8 cellular contexts compared by ENCODE assay signal in the genomic region with DNA sequence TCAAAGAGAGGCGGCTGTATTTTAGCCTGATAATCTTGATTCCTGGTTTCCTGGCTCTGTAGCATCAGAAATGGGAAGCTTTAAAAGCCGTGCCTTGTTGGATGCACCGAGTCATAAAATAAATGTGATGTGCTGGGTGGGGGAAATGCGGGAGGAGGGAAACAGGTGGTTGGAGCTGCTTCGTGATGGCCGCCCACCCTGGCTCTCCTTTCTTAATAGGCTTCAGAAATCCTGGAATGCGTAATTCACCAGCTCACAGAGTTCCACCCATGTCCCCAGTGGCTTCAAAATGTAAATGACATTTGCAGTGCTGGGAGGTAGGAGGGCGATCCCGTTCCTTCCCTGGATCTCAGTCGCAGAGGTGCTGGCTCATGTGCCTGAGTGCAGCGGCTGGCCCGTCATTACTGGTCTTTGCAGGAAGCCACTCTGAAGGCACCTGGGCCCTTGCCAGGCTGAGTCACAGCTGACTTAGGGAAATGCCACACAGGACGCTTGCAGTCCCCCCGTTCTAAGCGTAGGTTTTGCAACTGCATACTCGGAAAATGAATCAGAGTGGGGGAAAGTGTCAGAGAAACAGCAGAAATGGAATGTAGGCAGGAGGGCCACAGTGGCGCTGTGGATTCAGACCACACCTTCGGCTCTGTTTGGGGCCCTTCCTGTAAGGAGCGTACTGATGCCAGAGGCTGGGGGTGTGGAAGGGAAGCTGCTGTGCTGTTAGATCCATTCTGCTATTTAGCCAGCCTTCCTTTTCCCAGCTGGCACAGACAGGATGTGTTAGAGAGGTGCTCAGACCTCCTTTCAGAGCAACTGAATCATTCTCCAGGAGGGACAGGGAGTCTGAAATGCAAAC. TPM values are rescaled to one million over a fixed set of nuclear protein-coding genes. Genes with fewer than 3 reads are reported as not detected.
DNase-seq lines count a peak whose midpoint lies in the region; ATAC-seq, FAIRE-seq and TF ChIP-seq lines count a peak whose summit lies in the region.

No MANE protein-coding gene starts in this region.

- 65% methylated on average over 19 of the region's 19 CpGs for WGBS in K562 (ENCODE audit: insufficient coverage, low coverage, missing lambda C conversion rate)

- no peaks in the 10 kb centered on the region for H3K9me3 ChIP-seq in K562 (replicated peaks; ENCODE audit: control insufficient read depth, insufficient read depth, low read depth, low read length)

- DNase-seq in Daoy (ENCODE audit: low read depth) (peak; percentile 100), GM23338 (ENCODE audit: low spot score) (peak; percentile 45), MV-4-11 (lab: John Stamatoyannopoulos, UW) (peak; percentile 82), T1000 (lab: John Stamatoyannopoulos, UW) (peak; percentile 95), K562 (ENCODE audit: extremely low read depth in 1 of 4, low spot score in 3 of 4) (no peak), immature natural killer cell (peak in 1 of 3 donors; percentile 30), NCI-H524 (lab: John Stamatoyannopoulos, UW) (no peak)
- DNase-seq in stimulated activated CD4-positive, alpha-beta T cell treated with anti-CD3 and anti-CD28 coated beads, Interleukin-12 subunit alpha, Interleukin-12 subunit beta, amount 100 ng/mL, for 24 hours (ENCODE audit: low read depth in 2 of 2): peak; percentile 75 to 83

- peaks cover 6% of the 10 kb centered on the region for H3K9me1 ChIP-seq in K562 (ENCODE audit: control insufficient read depth, insufficient read depth, low read length)

- no peaks in the 10 kb centered on the region for H3K9me3 Mint-ChIP-seq in GM23338
- H3K9me3 Mint-ChIP-seq in immature natural killer cell: no peaks in the 10 kb centered on the region

- H3K36me3 ChIP-seq in GM23338 (ENCODE audit: insufficient read depth) (no peaks in the 10 kb centered on the region), K562 (ENCODE audit: control insufficient read depth, insufficient read depth, low read length) (peaks cover 12% of the 10 kb centered on the region)

- no peaks in the 10 kb centered on the region for H3K36me3 Mint-ChIP-seq in GM23338 (ENCODE audit: low read depth)
- H3K36me3 Mint-ChIP-seq in immature natural killer cell: no peaks in the 10 kb centered on the region

- peaks cover 42% of the 10 kb centered on the region for H3K4me1 ChIP-seq in GM23338 (ENCODE audit: insufficient read depth)
- peaks cover 23% of the 10 kb centered on the region in 2 experiments; a peak in 4 of 5 replicates for H3K4me1 ChIP-seq in K562 (replicated peaks in 1 of 2; ENCODE audit: control insufficient read depth in 2 of 2, insufficient read depth in 2 of 2, low read length in 2 of 2)

- H2AFZ ChIP-seq in GM23338: no peak overlapping the region
- no peak overlapping the region for H2AFZ ChIP-seq in K562 (ENCODE audit: low read depth, low read length)

- CTCF ChIA-PET in K562 (lab: Yijun Ruan, JAX; ENCODE audit: low intra/inter-chr PET ratio): no interaction called here

- H4K20me1 ChIP-seq in GM23338 (replicated peaks; ENCODE audit: insufficient read depth) (peaks cover 8% of the 10 kb centered on the region), K562 (replicated peaks; ENCODE audit: control insufficient read depth, insufficient read depth, low read length) (peaks cover 57% of the 10 kb centered on the region)

- H3K4me2 ChIP-seq in GM23338: no peak overlapping the region; the same call in 1 of the 2 replicates
- H3K4me2 ChIP-seq in K562 (ENCODE audit: insufficient read depth, low read length): no peak overlapping the region

- no peak for TF ChIP-seq RAD21 in K562 (CRISPR knock-in tag; conservative IDR thresholded peaks at IDR 0.05 in 1 of 2, IDR thresholded peaks at IDR 0.05 in 1 of 2)

- no TSS peak for BruUV-seq in K562 (replicated peaks; lab: Mats Ljungman, UMichigan)

- peak; percentile 56 for ATAC-seq in GM23338
- ATAC-seq in K562: no peak

- H3K27ac ChIP-seq in GM23338 (ENCODE audit: low read depth) (0 out of 2 replicates have a peak overlapping the region, but pooled peaks have one; percentile 39), K562 (ENCODE audit: extremely low read depth, low read depth, low read length) (no peak overlapping the region)

- H3K27ac Mint-ChIP-seq in GM23338 (peak overlapping the region; percentile 81; the same call in 1 of the 2 replicates), immature natural killer cell (peak overlapping the region in 2 of 6 donors; percentile 62 to 72)

- TF ChIP-seq POLR2A in K562 (conservative IDR thresholded peaks at IDR 0.05): no peak

- POLR2A ChIA-PET in K562 (lab: Yijun Ruan, JAX): interaction anchor here (0.8 to 1.8 kb wide), 5 partner anchors 8 to 40 kb away, joined by 3 to 5 read pairs (median 4); no protein-coding TSS in a partner anchor

- no peak for TF ChIP-seq EP300 in K562 (IDR thresholded peaks at IDR 0.05; ENCODE audit: low read length)

- H3K27me3 ChIP-seq in GM23338 (ENCODE audit: insufficient read depth) (no peaks in the 10 kb centered on the region), K562 (ENCODE audit: control insufficient read depth in 2 of 2, insufficient read depth in 2 of 2, low read length in 2 of 2) (no peaks in the 10 kb centered on the region)

- peaks cover 10% of the 10 kb centered on the region for H3K27me3 Mint-ChIP-seq in GM23338 (ENCODE audit: insufficient read depth, low read depth, poor library complexity)
- H3K27me3 Mint-ChIP-seq in immature natural killer cell (ENCODE audit: low read depth in 3 of 3): no peaks in the 10 kb centered on the region

- no peak for TF ChIP-seq CTCF in GM23338 (conservative IDR thresholded peaks at IDR 0.05; ENCODE audit: low read depth in 2 of 2)
- TF ChIP-seq CTCF in K562 (IDR thresholded peaks at IDR 0.05 in 2 of 3, conservative IDR thresholded peaks at IDR 0.05 in 1 of 3; ENCODE audit: insufficient read depth in 2 of 3, low read depth in 1 of 3, low read length in 3 of 3): no peak

- H3K4me1 Mint-ChIP-seq in GM23338: peaks cover 67% of the 10 kb centered on the region
- H3K4me1 Mint-ChIP-seq in immature natural killer cell: peaks cover 45 to 77% of the 10 kb centered on the region in 2 donors

- intact Hi-C loops in K562 (cut with micrococcal nuclease): no loop called here

- in situ Hi-C loops in K562 (cut with MboI): no loop called here

- no peak for FAIRE-seq in K562 (lab: Jason Lieb, UNC)

- H3K9ac ChIP-seq in K562 (ENCODE audit: insufficient read depth in 1 of 2, low read depth in 2 of 2, low read length in 2 of 2): peak overlapping the region in 1 of 2 experiments; percentile 18; a peak in 1 of 4 replicates

- H3K79me2 ChIP-seq in GM23338 (replicated peaks; ENCODE audit: insufficient read depth) (peaks cover 83% of the 10 kb centered on the region), K562 (ENCODE audit: control insufficient read depth, insufficient read depth, low read length) (peaks cover 92% of the 10 kb centered on the region)

- no peaks in the 10 kb centered on the region for H3K9me2 ChIP-seq in GM23338 (ENCODE audit: insufficient read depth)

- no peak overlapping the region for H3K4me3 ChIP-seq in GM23338
- H3K4me3 ChIP-seq in K562: no peak overlapping the region

- no peaks in the 10 kb centered on the region for H3F3A ChIP-seq in GM23338 (replicated peaks; ENCODE audit: low read depth)

- H3K4me3 Mint-ChIP-seq in GM23338 (peak overlapping the region; percentile 19; the same call in 1 of the 3 replicates), immature natural killer cell (peak overlapping the region in 3 of 5 donors; percentile 15 to 53 (median 44))

TF ChIP-seq in GM23338, 12 proteins besides CTCF, POLR2A, EP300 and RAD21 (continues in another document):
- TF ChIP-seq ZNF114 (CRISPR knock-in tag; IDR thresholded peaks at IDR 0.05) (no peak), STAT1 (IDR thresholded peaks at IDR 0.05; ENCODE audit: unreplicated experiment) (no peak)

TF ChIP-seq in K562, 482 proteins besides CTCF, POLR2A, EP300 and RAD21 (continues in another document):
- TF ChIP-seq, protein P1, sequence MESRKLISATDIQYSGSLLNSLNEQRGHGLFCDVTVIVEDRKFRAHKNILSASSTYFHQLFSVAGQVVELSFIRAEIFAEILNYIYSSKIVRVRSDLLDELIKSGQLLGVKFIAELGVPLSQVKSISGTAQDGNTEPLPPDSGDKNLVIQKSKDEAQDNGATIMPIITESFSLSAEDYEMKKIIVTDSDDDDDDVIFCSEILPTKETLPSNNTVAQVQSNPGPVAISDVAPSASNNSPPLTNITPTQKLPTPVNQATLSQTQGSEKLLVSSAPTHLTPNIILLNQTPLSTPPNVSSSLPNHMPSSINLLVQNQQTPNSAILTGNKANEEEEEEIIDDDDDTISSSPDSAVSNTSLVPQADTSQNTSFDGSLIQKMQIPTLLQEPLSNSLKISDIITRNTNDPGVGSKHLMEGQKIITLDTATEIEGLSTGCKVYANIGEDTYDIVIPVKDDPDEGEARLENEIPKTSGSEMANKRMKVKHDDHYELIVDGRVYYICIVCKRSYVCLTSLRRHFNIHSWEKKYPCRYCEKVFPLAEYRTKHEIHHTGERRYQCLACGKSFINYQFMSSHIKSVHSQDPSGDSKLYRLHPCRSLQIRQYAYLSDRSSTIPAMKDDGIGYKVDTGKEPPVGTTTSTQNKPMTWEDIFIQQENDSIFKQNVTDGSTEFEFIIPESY (CRISPR knock-in tag; IDR thresholded peaks at IDR 0.05): peak; percentile 34; the same call in 1 of the 2 replicates
- TF ChIP-seq ZNF41 (CRISPR knock-in tag; conservative IDR thresholded peaks at IDR 0.05) (no peak), FOSL1 (tag; conservative IDR thresholded peaks at IDR 0.05) (0 out of 2 replicates have a peak, but pooled peaks have one; percentile 19)

RNA-seq across cellular contexts. Expression of a gene that starts 37.6 kb away (rescaled TPM):
- total RNA-seq in Daoy (2014; rRNA removed; shearing (Covaris generic)): 58.4 and 63.1 TPM in 2 replicates
- 37.2 and 48.3 TPM in 2 replicates for total RNA-seq in GM23338 (2014; rRNA removed; shearing (Covaris generic))
- polyA plus RNA-seq in GM23338 (2016; fragmentation: Nextera tagmentation; extraction: Ambion mirVana): 17.8 and 19.2 TPM in 2 replicates
- total RNA-seq in K562 (2011; cell fraction: chromatin; rRNA removed; ENCODE audit: low replicate concordance): 96.1 and 131 TPM in 2 replicates
- 139 and 145 TPM in 2 replicates for total RNA-seq in K562 (2011; cell fraction: nucleolus; rRNA removed)
- total RNA-seq in K562 (2011; cell fraction: nucleoplasm; rRNA removed): 159 and 198 TPM in 2 replicates
- total RNA-seq in K562 (2014; rRNA removed): 51.9 and 66.5 TPM in 2 replicates
- 33.3 and 34.6 TPM in 2 replicates for total RNA-seq in K562 (2014; rRNA removed; fragmentation: Illumina TruSeq; extraction: Trizol)
- total RNA-seq in K562 (2015; rRNA removed; fragmentation: Illumina TruSeq; extraction: Trizol): 54.6 and 56.7 TPM in 2 replicates
- 98.2 and 106 TPM in 2 replicates for total RNA-seq in K562 (2021)
- 37.2 and 41.8 TPM in 2 replicates for polyA plus RNA-seq in K562 (2011; rRNA removed)
- 53.2 and 59.2 TPM in 2 replicates for polyA plus RNA-seq in K562 (2011; cell fraction: cytosol; rRNA removed)
- 54.3 and 75.7 TPM in 2 replicates for polyA plus RNA-seq in K562 (2011; cell fraction: nucleus; rRNA removed)
- polyA plus RNA-seq in K562 (2012): 75.0 and 88.5 TPM in 2 replicates
- 58.5 and 67.9 TPM in 2 replicates for polyA plus RNA-seq in K562 (2014; fragmentation: Illumina TruSeq; extraction: Trizol)
- 1 to 10 TPM; 1.6 to 1.8 TPM for polyA plus RNA-seq in K562 (2014; fragmentation: Nextera tagmentation; extraction: Ambion mirVana)
- polyA plus RNA-seq in K562 (2014; rRNA removed): 66.9 and 67.9 TPM in 2 replicates
- polyA minus RNA-seq in K562 (2011; rRNA and poly(A)+ RNA removed): 34.0 and 50.2 TPM in 2 replicates
- 40.9 and 44.3 TPM in 2 replicates for polyA minus RNA-seq in K562 (2011; cell fraction: cytosol; rRNA and poly(A)+ RNA removed)
- polyA minus RNA-seq in K562 (2011; cell fraction: nucleus; rRNA and poly(A)+ RNA removed): 25.2 and 30.3 TPM in 2 replicates
- 10 to 100 TPM; 18.5 to 30.0 (median 22.5) TPM for polyA plus RNA-seq in immature natural killer cell

Comparison
In these comparisons a context has a peak if more than half of its experiments do, and no peak if none do; other contexts are left out.
1. DNase-seq: peak in Daoy (single experiment), GM23338 (single experiment), MV-4-11 (single experiment), T1000 (single experiment) and stimulated activated CD4-positive, alpha-beta T cell treated with anti-CD3 and anti-CD28 coated beads, Interleukin-12 subunit alpha, Interleukin-12 subunit beta, amount 100 ng/mL, for 24 hours (2 of 2); none in K562 (0 of 4) and NCI-H524 (0 of 2).